8 cellular contexts compared by ENCODE assay signal in the genomic region with DNA sequence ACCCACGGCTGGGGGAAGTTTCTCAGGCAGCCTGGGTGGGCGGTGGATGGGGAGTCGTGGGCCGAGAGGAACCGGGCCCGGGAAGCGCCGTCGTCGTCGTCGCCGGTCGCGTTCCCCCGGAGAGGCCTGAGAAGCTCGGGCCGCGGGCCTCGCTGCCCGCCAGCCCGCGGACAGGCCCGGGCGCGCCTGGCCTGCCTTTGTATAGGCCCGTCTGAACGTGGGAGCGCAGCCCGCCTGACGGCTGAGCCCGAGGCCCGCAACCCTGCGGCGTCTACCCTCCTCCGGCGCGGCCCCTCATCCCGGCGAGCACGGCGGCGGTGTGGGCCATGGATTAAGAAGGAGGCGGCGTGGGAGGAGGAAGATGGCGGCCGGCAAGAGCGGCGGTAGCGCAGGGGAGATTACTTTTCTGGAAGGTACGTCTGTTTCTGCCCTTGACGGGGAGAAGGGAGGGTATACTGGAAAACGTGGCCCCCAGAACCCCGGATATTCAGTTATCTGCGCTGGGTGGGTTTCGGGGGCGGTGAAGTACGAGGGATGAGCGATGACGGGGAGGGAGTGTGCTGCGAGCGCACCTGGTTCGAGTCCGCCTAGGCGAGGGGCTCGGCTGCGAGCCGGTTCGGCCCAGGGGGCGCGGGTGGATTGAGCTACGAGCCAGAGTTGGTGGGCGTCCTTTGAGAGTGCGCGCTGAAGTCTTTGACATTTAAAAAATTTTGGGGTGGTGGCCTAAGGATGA. TPM values are rescaled to one million over a fixed set of nuclear protein-coding genes. Genes with fewer than 3 reads are reported as not detected.
DNase-seq lines count a peak whose midpoint lies in the region; ATAC-seq and TF ChIP-seq lines count a peak whose summit lies in the region.

No MANE protein-coding gene starts in this region.

- peak overlapping the region; percentile 60 for H2BK5ac ChIP-seq in mesenchymal stem cell (ENCODE audit: low read depth, low read length, poor library complexity, severe bottlenecking)

- peak overlapping the region; percentile 15 to 50 for H2BK12ac ChIP-seq in mesenchymal stem cell (ENCODE audit: low read length in 2 of 2)

- no peaks in the 10 kb centered on the region for H3K36me3 ChIP-seq in mesenchymal stem cell (ENCODE audit: control insufficient read depth in 1 of 2, insufficient read depth in 2 of 2, low read depth in 1 of 2, low read length in 2 of 2)

- no peaks in the 10 kb centered on the region for H3K27me3 Mint-ChIP-seq in activated CD4-positive, alpha-beta T cell treated with anti-CD3 and anti-CD28 coated beads, Interleukin-2, amount 10 ng/mL, durations not matched to agents 7 days and 5 days

- peak overlapping the region; percentile 87 to 100 (median 98) for H3K27ac ChIP-seq in dorsolateral prefrontal cortex
- H3K27ac ChIP-seq in mesenchymal stem cell (ENCODE audit: low read length, poor library complexity, severe bottlenecking): peak overlapping the region; percentile 92

- intact Hi-C loops in dorsolateral prefrontal cortex (cut with DNase I): loop anchor here (5.0 to 10.0 kb wide), 5 partner anchors 142 to 1948 kb away; partner anchors contain the start of genes MYO6 (in 2 of the 2), TMEM30A (in 2 of the 2) and SLC17A5 (in 1 of the 2)

- POLR2A ChIA-PET in activated CD4-positive, alpha-beta T cell treated with anti-CD3 and anti-CD28 coated beads, Interleukin-2, amount 10 ng/mL, durations not matched to agents 7 days and 5 days (lab: Charles Lee): no interaction called here

- no peaks in the 10 kb centered on the region for H3K9me3 ChIP-seq in mesenchymal stem cell (ENCODE audit: control insufficient read depth, low read length)

- H4K8ac ChIP-seq in mesenchymal stem cell (ENCODE audit: low read length): peak overlapping the region; percentile 94

- H3K4ac ChIP-seq in mesenchymal stem cell (ENCODE audit: low read depth in 1 of 2, low read length in 2 of 2): peak overlapping the region; percentile 80 to 97

- peak overlapping the region; percentile 39 to 94 (median 84) for H3K4me3 ChIP-seq in dorsolateral prefrontal cortex
- peak overlapping the region; percentile 81 to 91 for H3K4me3 ChIP-seq in mesenchymal stem cell (ENCODE audit: insufficient read depth in 1 of 2, low read depth in 1 of 2, low read length in 2 of 2)

- under 1% methylated on average over 54 of the region's 75 CpGs for WGBS in mesenchymal stem cell

- TF ChIP-seq CTCF in dorsolateral prefrontal cortex (IDR thresholded peaks at IDR 0.05 in 54 of 56, conservative IDR thresholded peaks at IDR 0.05 in 2 of 56; ENCODE audit: low read depth in 1 of 56, partially characterized antibody in 56 of 56): peak in 3 of 56 donors; percentile 5 to 7 (median 5)

- peak overlapping the region; percentile 92 for H3K27ac Mint-ChIP-seq in activated CD4-positive, alpha-beta T cell treated with anti-CD3 and anti-CD28 coated beads, Interleukin-2, amount 10 ng/mL, durations not matched to agents 7 days and 5 days

- peak overlapping the region; percentile 82 for H3K4me2 ChIP-seq in mesenchymal stem cell (ENCODE audit: low read length, poor library complexity, severe bottlenecking)

- ATAC-seq in HG02571 (IDR thresholded peaks at IDR 0.05; ENCODE audit: unreplicated experiment): peak; percentile 39

- peak overlapping the region; percentile 95 to 100 for H3K18ac ChIP-seq in mesenchymal stem cell (ENCODE audit: low read depth in 1 of 2, low read length in 2 of 2)

- H4K91ac ChIP-seq in mesenchymal stem cell (ENCODE audit: low read length): peak overlapping the region; percentile 99

- H3K9me3 Mint-ChIP-seq in activated CD4-positive, alpha-beta T cell treated with anti-CD3 and anti-CD28 coated beads, Interleukin-2, amount 10 ng/mL, durations not matched to agents 7 days and 5 days: no peaks in the 10 kb centered on the region

- peak overlapping the region; percentile 86 for H2BK120ac ChIP-seq in mesenchymal stem cell (ENCODE audit: low read depth, low read length)

- H3K27me3 ChIP-seq in dorsolateral prefrontal cortex (no peaks in the 10 kb centered on the region), mesenchymal stem cell (ENCODE audit: control insufficient read depth in 1 of 2, insufficient read depth in 1 of 2, low read length in 2 of 2) (no peaks in the 10 kb centered on the region)

- peaks cover 7% of the 10 kb centered on the region for H3K4me1 ChIP-seq in mesenchymal stem cell (ENCODE audit: control insufficient read depth, insufficient read depth, low read depth, low read length)

- CTCF ChIA-PET in activated CD4-positive, alpha-beta T cell treated with anti-CD3 and anti-CD28 coated beads, Interleukin-2, amount 10 ng/mL, durations not matched to agents 7 days and 5 days (lab: Charles Lee): interaction anchor here (0.6 to 1.4 kb wide), 3 partner anchors 9 to 188 kb away, joined by 3 to 4 read pairs (median 4); no protein-coding TSS in a partner anchor

- H2AK5ac ChIP-seq in mesenchymal stem cell (ENCODE audit: low read length, severe bottlenecking): peak overlapping the region; percentile 13

- peak overlapping the region; percentile 97 for H3K14ac ChIP-seq in mesenchymal stem cell (ENCODE audit: low read length in 2 of 2)

- H3K4me1 Mint-ChIP-seq in activated CD4-positive, alpha-beta T cell treated with anti-CD3 and anti-CD28 coated beads, Interleukin-2, amount 10 ng/mL, durations not matched to agents 7 days and 5 days: peaks cover 58% of the 10 kb centered on the region

- peak overlapping the region; percentile 57 to 81 for H3K23ac ChIP-seq in mesenchymal stem cell (ENCODE audit: low read length in 2 of 2)

- peak overlapping the region; percentile 94 for H3K4me3 Mint-ChIP-seq in activated CD4-positive, alpha-beta T cell treated with anti-CD3 and anti-CD28 coated beads, Interleukin-2, amount 10 ng/mL, durations not matched to agents 7 days and 5 days

- peak overlapping the region; percentile 94 for H2BK15ac ChIP-seq in mesenchymal stem cell (ENCODE audit: low read depth, poor library complexity, severe bottlenecking)

- no peaks in the 10 kb centered on the region for H3K79me1 ChIP-seq in mesenchymal stem cell (replicated peaks; ENCODE audit: low read length, poor library complexity, severe bottlenecking)

- DNase-seq in NCI-H1417 (lab: John Stamatoyannopoulos, UW): peak; percentile 49 to 92 (median 85)
- no peak for DNase-seq in NCI-H1417 treated with DMSO at 0.1 percent for 48 hours (lab: John Stamatoyannopoulos, UW)
- DNase-seq in NCI-H1092 treated with DMSO at 0.1 percent for 48 hours (lab: John Stamatoyannopoulos, UW): peak; percentile 42
- DNase-seq in activated CD4-positive, alpha-beta T cell treated with anti-CD3 and anti-CD28 coated beads, Interleukin-2, amount 10 ng/mL, durations not matched to agents 7 days and 5 days: peak; percentile 48
- peak in 7 of 10 donors; percentile 19 to 61 (median 48) for DNase-seq in dorsolateral prefrontal cortex
- DNase-seq in mesenchymal stem cell: no peak
- DNase-seq in stimulated activated CD8-positive, alpha-beta memory T cell treated with anti-CD3 and anti-CD28 coated beads, Interleukin-15, amount 100 ng/mL, for 48 hours (ENCODE audit: low read depth in 2 of 2): peak; percentile 34 to 39

- H3K36me3 Mint-ChIP-seq in activated CD4-positive, alpha-beta T cell treated with anti-CD3 and anti-CD28 coated beads, Interleukin-2, amount 10 ng/mL, durations not matched to agents 7 days and 5 days (ENCODE audit: low read depth): peaks cover 21% of the 10 kb centered on the region

- H2AFZ ChIP-seq in mesenchymal stem cell (ENCODE audit: low read depth, low read length): peak overlapping the region; percentile 46

- peak overlapping the region; percentile 100 for H3K9ac ChIP-seq in mesenchymal stem cell (ENCODE audit: low read length)

RNA-seq across cellular contexts. Expression of gene SENP6, which starts 0.7 kb away (rescaled TPM):
- total RNA-seq in activated CD4-positive, alpha-beta T cell treated with anti-CD3 and anti-CD28 coated beads, Interleukin-2, amount 10 ng/mL, durations not matched to agents 7 days and 5 days: 10 to 100 TPM; 70.9 to 78.5 TPM
- 100 to 1,000 TPM in 119 of 120 experiments, 10 to 100 TPM in 1; 99.6 to 164 (median 131) TPM for total RNA-seq in dorsolateral prefrontal cortex
- polyA plus RNA-seq in mesenchymal stem cell (2013, experiment 1 of 2): 51.6 TPM
- 50.6 TPM for polyA plus RNA-seq in mesenchymal stem cell (2013, experiment 2 of 2)

Comparison
In these comparisons a context has a peak if more than half of its experiments do, and no peak if none do; other contexts are left out.
1. DNase-seq: peak in NCI-H1417 (3 of 3), NCI-H1092 treated with DMSO at 0.1 percent for 48 hours (single experiment), activated CD4-positive, alpha-beta T cell treated with anti-CD3 and anti-CD28 coated beads, Interleukin-2, amount 10 ng/mL, durations not matched to agents 7 days and 5 days (single experiment), dorsolateral prefrontal cortex (7 of 10) and stimulated activated CD8-positive, alpha-beta memory T cell treated with anti-CD3 and anti-CD28 coated beads, Interleukin-15, amount 100 ng/mL, for 48 hours (2 of 2); none in NCI-H1417 treated with DMSO at 0.1 percent for 48 hours (single experiment) and mesenchymal stem cell (single experiment).